Comparison of ENCODE assay signal across 15 cellular contexts in genomic region chr5:173493846-173494245, GRCh38.
A peak's percentile ranks its signal among the peaks of the same experiment; 100 is the strongest.
DNase-seq lines count a peak whose midpoint lies in the region; ATAC-seq, FAIRE-seq and TF ChIP-seq lines count a peak whose summit lies in the region.
"Had no signal": no experiment of that assay in that cellular context is flagged by ENCODE, and none has a peak within 500 bp of the region (broad histone marks: within the 10 kb centered on the region; RNA-seq: fewer than 3 reads in every experiment).

No MANE protein-coding gene starts in this region.

- H2BK15ac ChIP-seq in IMR-90 (ENCODE audit: low read depth, low read length) = peak overlapping the region; percentile 17; the same call in 1 of the 3 replicates

- DNase-seq in IMR-90 (no peak), K562 (ENCODE audit: extremely low read depth in 1 of 4, low spot score in 3 of 4) (no peak), islet precursor cell (peak; percentile 27), DMS79 (lab: John Stamatoyannopoulos, UW) (no peak), NCI-H748 (lab: John Stamatoyannopoulos, UW; ENCODE audit: unreplicated experiment) (no peak)
- DNase-seq: Calu3; CD8-positive, alpha-beta T cell; DND-41; EL; GM23248; HCEC 1CT had no signal

- H4K20me1 ChIP-seq in IMR-90 (ENCODE audit: insufficient read depth, low read length) = no peaks in the 10 kb centered on the region
- H4K20me1 ChIP-seq in K562 (replicated peaks; ENCODE audit: control insufficient read depth, insufficient read depth, low read length) = no peaks in the 10 kb centered on the region
- H4K20me1 ChIP-seq: BLaER1 treated with 17β-estradiol and CSF1 and Interleukin-3, amounts not matched to agents 10 nM and 100 nM had no signal

- no peak for TF ChIP-seq RAD21 in IMR-90 (IDR thresholded peaks at IDR 0.05; ENCODE audit: low read length)
- no peak for TF ChIP-seq RAD21 in K562 (CRISPR knock-in tag; conservative IDR thresholded peaks at IDR 0.05 in 1 of 2, IDR thresholded peaks at IDR 0.05 in 1 of 2)

- H3K79me1 ChIP-seq in IMR-90 (ENCODE audit: low read depth in 1 of 2, low read length in 2 of 2) = no peaks in the 10 kb centered on the region

- CTCF ChIA-PET in IMR-90 (lab: Yijun Ruan, JAX) = no interaction called here
- CTCF ChIA-PET in K562 (lab: Yijun Ruan, JAX; ENCODE audit: low intra/inter-chr PET ratio) = no interaction called here

- no peak overlapping the region for H3K23ac ChIP-seq in IMR-90 (ENCODE audit: low read depth, low read length)

- TF ChIP-seq EP300 in K562 (IDR thresholded peaks at IDR 0.05; ENCODE audit: low read length) = no peak

- in situ Hi-C loops in IMR-90 (cut with MboI; ENCODE audit: low sequenced_read_pairs) = no loop called here
- in situ Hi-C loops in K562 (cut with MboI) = no loop called here

- H3K4me2 ChIP-seq in IMR-90 (ENCODE audit: low read depth, low read length) (no peak overlapping the region), K562 (ENCODE audit: insufficient read depth, low read length) (no peak overlapping the region)
- H3K4me2 ChIP-seq: BLaER1 treated with 17β-estradiol and CSF1 and Interleukin-3, amounts not matched to agents 10 nM and 100 nM had no signal

- no peak for TF ChIP-seq CTCF in IMR-90 (conservative IDR thresholded peaks at IDR 0.05; ENCODE audit: low read depth, low read length)
- TF ChIP-seq CTCF in K562 (IDR thresholded peaks at IDR 0.05 in 2 of 3, conservative IDR thresholded peaks at IDR 0.05 in 1 of 3; ENCODE audit: insufficient read depth in 2 of 3, low read depth in 1 of 3, low read length in 3 of 3) = no peak; a peak in 1 of 6 replicates

- no peak overlapping the region for H3K14ac ChIP-seq in IMR-90 (replicated peaks; ENCODE audit: low read depth, low read length)

- dilution Hi-C loops in IMR-90 (cut with HindIII; ENCODE audit: low sequenced_read_pairs, unreplicated experiment) = no loop called here

- intact Hi-C loops in IMR-90 (cut with micrococcal nuclease) (no loop called here), K562 (cut with micrococcal nuclease) (no loop called here)

- no peak overlapping the region; a peak in 1 of 4 replicates for H4K8ac ChIP-seq in IMR-90 (ENCODE audit: low read depth in 2 of 2, low read length in 2 of 2)

- H3K9me3 ChIP-seq in IMR-90 (ENCODE audit: control insufficient read depth, insufficient read depth, low read length) (no peaks in the 10 kb centered on the region), K562 (replicated peaks; ENCODE audit: control insufficient read depth, insufficient read depth, low read depth, low read length) (no peaks in the 10 kb centered on the region)

- no peak overlapping the region for H2AK9ac ChIP-seq in IMR-90 (replicated peaks; ENCODE audit: low read depth, low read length, poor library complexity)

- H3K27me3 ChIP-seq in IMR-90 (ENCODE audit: control insufficient read depth, insufficient read depth, low read length) (no peaks in the 10 kb centered on the region), K562 (ENCODE audit: control insufficient read depth in 2 of 2, insufficient read depth in 2 of 2, low read length in 2 of 2) (peaks cover 17 to 44% of the 10 kb centered on the region in 2 experiments; a peak in 4 of 5 replicates)
- H3K27me3 ChIP-seq: BLaER1 treated with 17β-estradiol and CSF1 and Interleukin-3, amounts not matched to agents 10 nM and 100 nM had no signal

- H2AFZ ChIP-seq in IMR-90 (replicated peaks; ENCODE audit: low read length, poor library complexity) (no peak overlapping the region), K562 (ENCODE audit: low read depth, low read length) (no peak overlapping the region)
- H2AFZ ChIP-seq: GM23248 had no signal

- no peaks in the 10 kb centered on the region for H3K79me2 ChIP-seq in K562 (ENCODE audit: control insufficient read depth, insufficient read depth, low read length)

- no peak overlapping the region for H3K27ac ChIP-seq in IMR-90 (ENCODE audit: insufficient read depth, low read length)
- H3K27ac ChIP-seq in K562 (ENCODE audit: extremely low read depth, low read depth, low read length) = no peak overlapping the region
- H3K27ac ChIP-seq: BLaER1 treated with 17β-estradiol and CSF1 and Interleukin-3, amounts not matched to agents 10 nM and 100 nM; GM23248 had no signal

- H2AK5ac ChIP-seq in IMR-90 (ENCODE audit: low read depth, low read length) = peak overlapping the region; percentile 28; the same call in 1 of the 2 replicates

- H3K9ac ChIP-seq in IMR-90 (ENCODE audit: low read depth, low read length) (no peak overlapping the region), K562 (ENCODE audit: insufficient read depth in 1 of 2, low read depth in 2 of 2, low read length in 2 of 2) (no peak overlapping the region)
- H3K9ac ChIP-seq: BLaER1 treated with 17β-estradiol and CSF1 and Interleukin-3, amounts not matched to agents 10 nM and 100 nM; GM23248 had no signal

- no peak for ATAC-seq in IMR-90 (ENCODE audit: low read depth)
- ATAC-seq in K562 = peak; percentile 47; the same call in 1 of the 3 replicates
- ATAC-seq in GM21390 (IDR thresholded peaks at IDR 0.05; ENCODE audit: unreplicated experiment) = no peak
- ATAC-seq: CD8-positive, alpha-beta T cell; GM12878; HepG2 had no signal

- peak overlapping the region; percentile 17; the same call in 1 of the 2 replicates for H4K91ac ChIP-seq in IMR-90 (ENCODE audit: insufficient read depth, low read depth, low read length)

- no peak overlapping the region for H3K56ac ChIP-seq in IMR-90 (ENCODE audit: extremely low read depth, insufficient read depth, low read length)

- H3K4ac ChIP-seq in IMR-90 (ENCODE audit: low read depth, low read length) = peak overlapping the region; percentile 25; the same call in 1 of the 2 replicates

- H4K5ac ChIP-seq in IMR-90 (ENCODE audit: low read depth, low read length) = no peak overlapping the region

- H3K4me1 ChIP-seq in IMR-90 (ENCODE audit: control insufficient read depth, insufficient read depth, low read length) (peaks cover 17% of the 10 kb centered on the region), K562 (replicated peaks in 1 of 2; ENCODE audit: control insufficient read depth in 2 of 2, insufficient read depth in 2 of 2, low read length in 2 of 2) (peaks cover 0 to 3% of the 10 kb centered on the region in 2 experiments; a peak in 1 of 5 replicates)

- H3K9me1 ChIP-seq in IMR-90 (ENCODE audit: insufficient read depth, low read length) (peaks cover 3% of the 10 kb centered on the region; the same call in 1 of the 2 replicates), K562 (ENCODE audit: control insufficient read depth, insufficient read depth, low read length) (no peaks in the 10 kb centered on the region)

- no peak overlapping the region for H2BK5ac ChIP-seq in IMR-90 (ENCODE audit: low read depth, low read length, poor library complexity, severe bottlenecking)

- FAIRE-seq in K562 (lab: Jason Lieb, UNC) = no peak
- FAIRE-seq: GM12878, HepG2 had no signal

- POLR2A ChIA-PET in IMR-90 (lab: Charles Lee; ENCODE audit: unreplicated experiment) (no interaction called here), K562 (lab: Yijun Ruan, JAX) (no interaction called here)

- no peak overlapping the region for H3K18ac ChIP-seq in IMR-90 (ENCODE audit: low read depth, low read length)

- H3K4me3 ChIP-seq in IMR-90 (ENCODE audit: insufficient read depth, low read depth, low read length) = no peak overlapping the region
- H3K4me3 ChIP-seq in K562 = no peak overlapping the region
- H3K4me3 ChIP-seq: BLaER1 treated with 17β-estradiol and CSF1 and Interleukin-3, amounts not matched to agents 10 nM and 100 nM; GM12878; GM23248 had no signal

- H2BK20ac ChIP-seq in IMR-90 (ENCODE audit: low read depth, low read length) = peak overlapping the region; percentile 57

- WGBS in IMR-90 (ENCODE audit: extremely low coverage in 2 of 2, insufficient read length in 1 of 2), 2 experiments = no CpG with 5 or more reads among the region's 6 CpGs
- 4% methylated on average over 6 of the region's 6 CpGs for WGBS in K562 (ENCODE audit: insufficient coverage, low coverage, missing lambda C conversion rate)

- no peak for TF ChIP-seq POLR2A in IMR-90 (IDR thresholded peaks at IDR 0.05; ENCODE audit: low read depth, low read length)
- TF ChIP-seq POLR2A in K562 (conservative IDR thresholded peaks at IDR 0.05) = no peak

- H2BK120ac ChIP-seq in IMR-90 (ENCODE audit: low read depth, low read length) = no peak overlapping the region

- H3K36me3 ChIP-seq in IMR-90 (ENCODE audit: control insufficient read depth, insufficient read depth, low read length) (no peaks in the 10 kb centered on the region), K562 (ENCODE audit: control insufficient read depth, insufficient read depth, low read length) (no peaks in the 10 kb centered on the region)

- no TSS peak for BruUV-seq in IMR-90 (replicated peaks; lab: Mats Ljungman, UMichigan)
- no TSS peak for BruUV-seq in K562 (replicated peaks; lab: Mats Ljungman, UMichigan)

TF ChIP-seq in IMR-90, 13 proteins besides CTCF, POLR2A, EP300 and RAD21 (continues in another document):
- TF ChIP-seq MAZ (IDR thresholded peaks at IDR 0.05; ENCODE audit: borderline replicate concordance, low read depth, low read length) (no peak), SMC3 (IDR thresholded peaks at IDR 0.05; ENCODE audit: low read depth, low read length) (no peak), USF2 (IDR thresholded peaks at IDR 0.05; ENCODE audit: low read depth, low read length) (no peak), MAFK (IDR thresholded peaks at IDR 0.05; ENCODE audit: low read depth, low read length) (no peak), NFE2L2 (IDR thresholded peaks at IDR 0.05; ENCODE audit: low read depth, low read length) (no peak)

TF ChIP-seq in K562, 482 proteins besides CTCF, POLR2A, EP300 and RAD21 (continues in another document):
- no peak for TF ChIP-seq COPS2 (conservative IDR thresholded peaks at IDR 0.05)
- no peak for TF ChIP-seq ZNF695 (CRISPR knock-in tag; IDR thresholded peaks at IDR 0.05)
- no peak for TF ChIP-seq YBX1 (IDR thresholded peaks at IDR 0.05)
- no peak for TF ChIP-seq KDM2B (CRISPR knock-in tag; IDR thresholded peaks at IDR 0.05)
- TF ChIP-seq PURB (CRISPR knock-in tag; IDR thresholded peaks at IDR 0.05; ENCODE audit: low read depth) = no peak
- TF ChIP-seq ZBTB17 (CRISPR knock-in tag; IDR thresholded peaks at IDR 0.05) = no peak
- no peak for TF ChIP-seq TAL1 (IDR thresholded peaks at IDR 0.05)
- no peak for TF ChIP-seq IRF1 (CRISPR knock-in tag; IDR thresholded peaks at IDR 0.05; ENCODE audit: borderline replicate concordance)
